Comparison of ENCODE assay signal across 13 cellular contexts in the genomic region with DNA sequence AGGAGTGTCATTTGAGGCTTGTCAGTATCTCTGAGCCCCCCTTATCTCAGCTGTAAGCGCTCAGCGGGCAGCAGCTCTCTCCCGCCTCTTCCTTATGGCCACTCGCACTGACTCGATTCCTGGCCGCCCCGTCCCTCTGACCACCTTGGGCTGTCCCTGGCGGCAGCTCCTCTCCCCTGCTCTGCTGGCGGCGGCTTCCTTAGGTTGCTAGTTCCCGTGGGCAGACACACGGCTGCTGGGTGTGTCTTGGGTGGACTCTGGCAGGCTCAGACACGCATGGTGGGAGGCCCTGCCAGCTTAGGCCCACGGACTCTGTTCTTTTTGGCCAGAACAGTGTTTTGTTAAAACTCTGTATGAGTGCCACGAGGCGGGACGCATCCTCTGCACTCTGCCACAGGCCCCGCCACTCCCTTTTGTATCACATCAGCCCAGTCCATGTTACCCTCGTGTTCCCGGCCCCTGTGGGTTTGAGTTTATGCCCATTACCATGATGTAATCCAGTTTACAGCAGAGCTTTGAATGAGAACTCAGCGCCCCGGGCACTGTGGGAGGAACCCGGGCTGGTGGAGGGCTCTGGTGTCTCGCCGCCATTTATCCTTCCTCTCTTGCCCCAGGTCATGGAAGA. TPM values are rescaled to one million over a fixed set of nuclear protein-coding genes. Genes with fewer than 3 reads are reported as not detected.
DNase-seq lines count a peak whose midpoint lies in the region; ATAC-seq, FAIRE-seq and TF ChIP-seq lines count a peak whose summit lies in the region.
"Had no signal": no experiment of that assay in that cellular context is flagged by ENCODE, and none has a peak within 500 bp of the region (broad histone marks: within the 10 kb centered on the region; RNA-seq: fewer than 3 reads in every experiment).

No MANE protein-coding gene starts in this region.

- no peak overlapping the region for H3K27ac Mint-ChIP-seq in progenitor cell of endocrine pancreas

- peaks cover 0 to 71% (median 48%) of the 10 kb centered on the region in 9 donors for H3K36me3 ChIP-seq in heart left ventricle
- H3K36me3 ChIP-seq in gastrocnemius medialis = peaks cover 0 to 66% of the 10 kb centered on the region in 2 donors
- no peaks in the 10 kb centered on the region for H3K36me3 ChIP-seq in A673 (ENCODE audit: insufficient read depth, low read length, poor library complexity, severe bottlenecking)

- 65 to 76% (median 70%) methylated on average over 25 of the region's 25 CpGs for WGBS in heart left ventricle, 4 donors

- no peak for FAIRE-seq in D721Med (lab: Jason Lieb, UNC)

- no TSS peak for BruUV-seq in A673 (replicated peaks; lab: Mats Ljungman, UMichigan)

- no peaks in the 10 kb centered on the region for H3K9me3 ChIP-seq in heart left ventricle
- no peaks in the 10 kb centered on the region for H3K9me3 ChIP-seq in gastrocnemius medialis
- no peaks in the 10 kb centered on the region for H3K9me3 ChIP-seq in A673 (ENCODE audit: low read depth, low read length, poor library complexity, severe bottlenecking)
- H3K9me3 ChIP-seq: ascending aorta had no signal

- peak; percentile 21 for DNase-seq in D721Med (ENCODE audit: insufficient read length, low spot score)
- peak in 4 of 5 donors; percentile 24 to 74 (median 59) for DNase-seq in heart left ventricle
- peak; percentile 32 to 76 for DNase-seq in gastrocnemius medialis
- no peak for DNase-seq in A673 (ENCODE audit: low spot score)
- DNase-seq in stimulated activated naive CD4-positive, alpha-beta T cell treated with Interleukin-2 at 50 U/mL for 16 hours (lab: John Stamatoyannopoulos, UW) = no peak
- no peak for DNase-seq in progenitor cell of endocrine pancreas (ENCODE audit: low spot score, unreplicated experiment)
- DNase-seq: activated CD8-positive, alpha-beta memory T cell treated with anti-CD3 and anti-CD28 coated beads for 24 hours; effector CD4-positive, alpha-beta T cell; GF-D8; mesendoderm had no signal

- H3K27ac ChIP-seq in angular gyrus (ENCODE audit: low read depth, low read length) (peak overlapping the region; percentile 64), heart left ventricle (peak overlapping the region; percentile 26 to 96 (median 79)), gastrocnemius medialis (peak overlapping the region; percentile 89 to 99 (median 99)), A673 (ENCODE audit: low read depth, low read length, poor library complexity, severe bottlenecking) (no peak overlapping the region)
- H3K27ac ChIP-seq: ascending aorta had no signal

- H3K4me3 ChIP-seq in heart left ventricle = no peak overlapping the region
- H3K4me3 ChIP-seq in gastrocnemius medialis = no peak overlapping the region
- no peak overlapping the region for H3K4me3 ChIP-seq in A673 (ENCODE audit: low read depth, low read length, poor library complexity, severe bottlenecking)
- H3K4me3 ChIP-seq: ascending aorta had no signal

- H3K4me1 ChIP-seq in heart left ventricle (peaks cover 0 to 100% (median 47%) of the 10 kb centered on the region in 12 donors), gastrocnemius medialis (peaks cover 77 to 87% of the 10 kb centered on the region in 2 donors), A673 (ENCODE audit: insufficient read depth, low read length, poor library complexity, severe bottlenecking) (no peaks in the 10 kb centered on the region)

- CTCF ChIA-PET in A673 (lab: Charles Lee) = no interaction called here

- H3K4me3 Mint-ChIP-seq in progenitor cell of endocrine pancreas (ENCODE audit: low read depth) = no peak overlapping the region

- no peaks in the 10 kb centered on the region for H3K9me3 Mint-ChIP-seq in progenitor cell of endocrine pancreas (ENCODE audit: low read depth)

- H3K4me1 Mint-ChIP-seq in progenitor cell of endocrine pancreas (ENCODE audit: low read depth) = peaks cover 30% of the 10 kb centered on the region

- H3K27me3 Mint-ChIP-seq in progenitor cell of endocrine pancreas = no peaks in the 10 kb centered on the region

- TF ChIP-seq POLR2A in heart left ventricle (IDR thresholded peaks at IDR 0.05) (no peak), gastrocnemius medialis (IDR thresholded peaks at IDR 0.05) (peak in 1 of 2 donors; percentile 10)

- in situ Hi-C loops in gastrocnemius medialis (cut with MboI; ENCODE audit: low sequenced_read_pairs in 4 of 4) = no loop called here

- intact Hi-C loops in heart left ventricle (cut with DNase I) = loop anchor here in 4 of 10 donors (2.0 to 5.0 kb wide), 5 partner anchors 44 to 74 kb away; a partner anchor contains a TSS
- intact Hi-C loops in gastrocnemius medialis (cut with DNase I; ENCODE audit: low total_unique reads) = loop anchor here (2.0 to 10.0 kb wide), 2 partner anchors 73 to 329 kb away; a partner anchor contains a TSS
- intact Hi-C loops in A673 (cut with micrococcal nuclease; ENCODE audit: unreplicated experiment) = no loop called here

- POLR2A ChIA-PET in A673 (lab: Charles Lee; ENCODE audit: low non-redundant PET) = no interaction called here

- no peaks in the 10 kb centered on the region for H3K27me3 ChIP-seq in heart left ventricle
- no peaks in the 10 kb centered on the region for H3K27me3 ChIP-seq in gastrocnemius medialis
- H3K27me3 ChIP-seq in A673 (replicated peaks; ENCODE audit: insufficient read depth, low read depth, low read length, poor library complexity) = no peaks in the 10 kb centered on the region
- H3K27me3 ChIP-seq: ascending aorta had no signal

- ATAC-seq in heart left ventricle = peak; percentile 11 to 56 (median 36)
- peak; percentile 2 to 10 for ATAC-seq in gastrocnemius medialis
- ATAC-seq in HG02973 (IDR thresholded peaks at IDR 0.05; ENCODE audit: unreplicated experiment) = no peak

- peaks cover 10% of the 10 kb centered on the region for H3K36me3 Mint-ChIP-seq in progenitor cell of endocrine pancreas (ENCODE audit: insufficient read depth)

- TF ChIP-seq CTCF in D721Med (IDR thresholded peaks at IDR 0.05; ENCODE audit: insufficient read depth, missing control alignments) = no peak
- TF ChIP-seq CTCF in heart left ventricle (IDR thresholded peaks at IDR 0.05) = no peak
- no peak for TF ChIP-seq CTCF in gastrocnemius medialis (IDR thresholded peaks at IDR 0.05 in 4 of 5, conservative IDR thresholded peaks at IDR 0.05 in 1 of 5)
- TF ChIP-seq CTCF in A673 (conservative IDR thresholded peaks at IDR 0.05; ENCODE audit: low read depth, low read length) = no peak
- no peak for TF ChIP-seq CTCF in progenitor cell of endocrine pancreas (IDR thresholded peaks at IDR 0.05; ENCODE audit: unreplicated experiment)

RNA-seq across cellular contexts. Expression of a gene that starts 45.9 kb away (rescaled TPM):
- total RNA-seq in heart left ventricle (100 to 1,000 TPM; 141 to 915 (median 310) TPM), gastrocnemius medialis (1,000 to 10,000 TPM in 3 of 4 donors, 100 to 1,000 TPM in 1; 950 to 2,403 (median 1,384) TPM), A673 (2021) (7.7 and 10.0 TPM in 2 replicates), progenitor cell of endocrine pancreas (31.0 and 33.3 TPM in 2 replicates)
- polyA plus RNA-seq in heart left ventricle = 100 to 1,000 TPM; 193 to 243 TPM

Comparison
In these comparisons a context has a peak if more than half of its experiments do, and no peak if none do; other contexts are left out.
1. DNase-seq: peak in D721Med (single experiment), heart left ventricle (4 of 5) and gastrocnemius medialis (2 of 2); none in A673 (single experiment), stimulated activated naive CD4-positive, alpha-beta T cell treated with Interleukin-2 at 50 U/mL for 16 hours (single experiment) and progenitor cell of endocrine pancreas (single experiment).